Comparison of ENCODE assay signal across 16 cellular contexts in the genomic region with DNA sequence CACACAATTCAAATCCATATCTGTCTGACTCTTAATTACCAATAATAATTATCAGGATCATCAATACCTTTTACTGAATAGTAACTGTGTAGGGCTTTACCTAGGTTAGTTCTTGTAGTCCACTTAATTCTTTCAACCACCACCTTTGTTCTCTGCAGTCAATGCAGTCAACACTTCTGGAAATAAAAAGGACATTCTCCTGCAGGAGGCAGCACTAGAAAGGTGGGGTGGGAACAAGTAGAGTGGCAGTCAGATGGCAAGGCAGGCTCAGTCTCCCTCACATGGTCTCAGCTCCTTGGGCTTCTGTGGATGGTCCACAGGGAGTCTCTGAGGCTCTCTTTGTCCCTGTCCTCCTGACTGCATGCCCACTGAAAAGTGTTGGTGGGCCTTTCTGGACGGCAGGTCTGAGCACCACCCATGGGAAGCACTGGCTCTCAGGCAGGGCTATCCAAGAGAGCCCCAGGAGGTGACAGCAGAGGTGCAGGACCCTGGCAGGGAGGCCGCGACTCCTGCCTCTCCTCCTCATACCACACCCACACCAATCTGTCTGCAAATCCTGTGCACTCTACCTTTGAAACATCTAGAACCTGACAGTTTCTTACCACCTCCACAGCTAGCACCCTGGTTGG.
"Had no signal": no experiment of that assay in that cellular context is flagged by ENCODE, and none has a peak within 500 bp of the region (broad histone marks: within the 10 kb centered on the region; RNA-seq: fewer than 3 reads in every experiment).

No MANE protein-coding gene starts in this region.

- H3K9me3 ChIP-seq: upper lobe of left lung had no signal

- H3K4me3 Mint-ChIP-seq: activated CD8-positive, alpha-beta memory T cell treated with anti-CD3 and anti-CD28 coated beads, Interleukin-2, amount 10 ng/mL, durations not matched to agents 7 days and 5 days; activated T-cell treated with anti-CD3 and anti-CD28 coated beads, Interleukin-2, amount 50 U/mL, for 24 hours; stimulated activated naive CD8-positive, alpha-beta T cell treated with anti-CD3 and anti-CD28 coated beads, Interleukin-15, Interleukin-2, amounts not matched to agents 100 ng/mL and 50 ng/mL, for 24 hours had no signal

- H3K4me3 ChIP-seq: cardiac muscle cell, upper lobe of left lung had no signal

- H3K4me1 ChIP-seq: foreskin keratinocyte, parathyroid adenoma, upper lobe of left lung had no signal

- ATAC-seq: activated CD4-positive, CD25-positive, alpha-beta regulatory T cell treated with anti-CD3 and anti-CD28 coated beads, Interleukin-2, amount 50 U/mL, for 24 hours; activated CD8-positive, alpha-beta memory T cell treated with anti-CD3 and anti-CD28 coated beads, Interleukin-2, amount 10 ng/mL, durations not matched to agents 7 days and 5 days; activated naive CD4-positive, alpha-beta T cell treated with anti-CD3 and anti-CD28 coated beads, Interleukin-2, amount 50 U/mL, for 72 hours; foreskin keratinocyte; SK-N-SH treated with all-trans-retinoic acid at 6 μM for 48 hours had no signal

- H3K27ac Mint-ChIP-seq: activated CD8-positive, alpha-beta memory T cell treated with anti-CD3 and anti-CD28 coated beads, Interleukin-2, amount 10 ng/mL, durations not matched to agents 7 days and 5 days; activated T-cell treated with anti-CD3 and anti-CD28 coated beads, Interleukin-2, amount 50 U/mL, for 24 hours; stimulated activated naive CD8-positive, alpha-beta T cell treated with anti-CD3 and anti-CD28 coated beads, Interleukin-15, Interleukin-2, amounts not matched to agents 100 ng/mL and 50 ng/mL, for 24 hours had no signal

- H3K4me1 Mint-ChIP-seq: activated CD8-positive, alpha-beta memory T cell treated with anti-CD3 and anti-CD28 coated beads, Interleukin-2, amount 10 ng/mL, durations not matched to agents 7 days and 5 days had no signal

- H3K27ac ChIP-seq: cardiac muscle cell, foreskin keratinocyte, parathyroid adenoma, upper lobe of left lung had no signal

- H3K27me3 ChIP-seq: cardiac muscle cell, upper lobe of left lung had no signal

- H3K36me3 Mint-ChIP-seq: activated naive CD4-positive, alpha-beta T cell treated with anti-CD3 and anti-CD28 coated beads, Interleukin-2, amount 50 U/mL, for 72 hours had no signal

- H3K36me3 ChIP-seq: cardiac muscle cell, upper lobe of left lung had no signal

- DNase-seq: activated CD4-positive, alpha-beta T cell treated with anti-CD3 and anti-CD28 coated beads, Interleukin-2, amount 50 U/mL, for 1 hour; activated CD8-positive, alpha-beta memory T cell treated with anti-CD3 and anti-CD28 coated beads, Interleukin-2, amount 10 ng/mL, durations not matched to agents 7 days and 5 days; activated T-cell treated with anti-CD3 and anti-CD28 coated beads, Interleukin-2, amount 50 U/mL, for 24 hours; effector CD8-positive, alpha-beta T cell; foreskin keratinocyte; midbrain; stimulated activated CD4-positive, alpha-beta T cell treated with anti-CD3 and anti-CD28 coated beads, Interleukin-4, amount 100 ng/mL, for 24 hours; T-helper 1 cell; T1000 had no signal
